Comparison of ENCODE assay signal across 9 cellular contexts in genomic region chr3:188509316-188509715, GRCh38.
"Had no signal": no experiment of that assay in that cellular context is flagged by ENCODE, and none has a peak within 500 bp of the region (broad histone marks: within the 10 kb centered on the region; RNA-seq: fewer than 3 reads in every experiment).

No MANE protein-coding gene starts in this region.

- H3K4me3 ChIP-seq: GM23338, K562 had no signal

- H3K9me3 Mint-ChIP-seq: GM23338 had no signal

- H3K4me2 ChIP-seq: GM23338 had no signal

- H2AFZ ChIP-seq: GM23338 had no signal

- H3K27ac Mint-ChIP-seq: GM23338, H9, HFFc6 had no signal

- H3K4me3 Mint-ChIP-seq: GM23338, H9, HFFc6 had no signal

- H3K27ac ChIP-seq: HL-60 had no signal

- DNase-seq: H9, HCEC 1CT, HFFc6, Kasumi-1, KG1 had no signal

- ATAC-seq: GM23338, HepG2, K562 had no signal
